ENCODE assay signal across 21 cellular contexts in the genomic region with DNA sequence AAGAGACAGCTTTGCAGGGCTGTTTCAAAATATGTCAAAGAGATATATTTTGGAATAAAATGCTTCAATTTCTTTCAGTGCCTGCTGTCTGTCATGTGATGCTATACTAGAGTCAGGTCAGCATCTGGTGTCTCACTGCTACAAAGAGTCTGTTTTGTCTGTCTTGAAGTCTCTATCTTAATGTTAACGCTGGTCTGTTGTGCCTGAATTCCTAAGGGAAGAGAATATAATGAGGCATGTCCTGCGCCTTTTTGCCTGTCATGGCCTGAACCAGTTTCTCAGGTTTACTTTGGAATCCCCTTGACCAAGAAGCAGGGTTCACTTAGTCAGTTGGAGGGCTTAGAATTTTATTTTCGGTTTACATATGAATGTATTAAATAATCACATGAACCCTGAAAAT.
DNase-seq lines count a peak whose midpoint lies in the region; ATAC-seq and TF ChIP-seq lines count a peak whose summit lies in the region.
"Had no signal": no experiment of that assay in that cellular context is flagged by ENCODE, and none has a peak within 500 bp of the region (broad histone marks: within the 10 kb centered on the region; RNA-seq: fewer than 3 reads in every experiment).

No MANE protein-coding gene starts in this region.

- no peak overlapping the region for H3K14ac ChIP-seq in neuronal stem cell (ENCODE audit: low read length)

- no peak overlapping the region for H3K9ac ChIP-seq in neuronal stem cell (ENCODE audit: low read depth, low read length, poor library complexity)
- H3K9ac ChIP-seq: KMS-11 had no signal

- peak overlapping the region; percentile 46 for H2AFZ ChIP-seq in neuronal stem cell (ENCODE audit: low read length)

- H3K18ac ChIP-seq in neuronal stem cell (ENCODE audit: low read length), result no peak overlapping the region

- H2BK15ac ChIP-seq in neuronal stem cell (ENCODE audit: low read length), result no peak overlapping the region

- peaks cover 0 to 9% of the 10 kb centered on the region in 2 donors for H3K4me1 ChIP-seq in neuronal stem cell (ENCODE audit: control insufficient read depth in 2 of 2, insufficient read depth in 1 of 2, low read depth in 1 of 2, low read length in 2 of 2)
- H3K4me1 ChIP-seq: Peyer's patch had no signal

- DNase-seq in COLO829 (ENCODE audit: low spot score), result peak; percentile 43
- DNase-seq in NCI-H2171 (lab: John Stamatoyannopoulos, UW), result peak; percentile 67
- DNase-seq in epithelial cell of esophagus (ENCODE audit: low read depth), result peak; percentile 55
- no peak for DNase-seq in neuronal stem cell (ENCODE audit: low spot score)
- no peak for DNase-seq in caudate nucleus (lab: John Stamatoyannopoulos, UW)
- no peak for DNase-seq in activated naive CD4-positive, alpha-beta T cell treated with anti-CD3 and anti-CD28 coated beads, Interleukin-2, amount 50 U/mL, for 72 hours (ENCODE audit: low spot score in 2 of 2)
- DNase-seq in activated CD4-positive, alpha-beta T cell treated with anti-CD3 and anti-CD28 coated beads, Interleukin-2, amount 50 U/mL, for 48 hours, result no peak
- DNase-seq in H4 (ENCODE audit: low spot score), result no peak
- DNase-seq: 8988T; CD8-positive, alpha-beta memory T cell; EL; HCEC 1CT; NCI-H1105; NCI-H146; NCI-H2029; NCI-H345; NCI-H524; NCI-H774; Peyer's patch had no signal

- no peaks in the 10 kb centered on the region for H3K9me3 ChIP-seq in neuronal stem cell (replicated peaks in 1 of 2; ENCODE audit: control insufficient read depth in 2 of 2, insufficient read depth in 1 of 2, low read depth in 1 of 2, low read length in 2 of 2)
- H3K9me3 ChIP-seq: Peyer's patch had no signal

- no CpG with 5 or more reads among the region's 3 CpGs for WGBS in neuronal stem cell (ENCODE audit: extremely low coverage in 2 of 2, insufficient read length in 2 of 2, insufficient replicate concordance in 1 of 2), 2 donors

- no peaks in the 10 kb centered on the region for H3K79me1 ChIP-seq in neuronal stem cell (ENCODE audit: low read depth, low read length)

- no peak for TF ChIP-seq CTCF in epithelial cell of esophagus (IDR thresholded peaks at IDR 0.05; ENCODE audit: insufficient read depth, low read depth, low read length, missing control alignments)

- H3K9me3 Mint-ChIP-seq in activated naive CD4-positive, alpha-beta T cell treated with anti-CD3 and anti-CD28 coated beads, Interleukin-2, amount 50 U/mL, for 72 hours, result no peaks in the 10 kb centered on the region

- H3K36me3 Mint-ChIP-seq in activated naive CD4-positive, alpha-beta T cell treated with anti-CD3 and anti-CD28 coated beads, Interleukin-2, amount 50 U/mL, for 72 hours, result no peaks in the 10 kb centered on the region
- H3K36me3 Mint-ChIP-seq: CD8-positive, alpha-beta memory T cell had no signal

- H3K23ac ChIP-seq in neuronal stem cell (ENCODE audit: low read depth, low read length, poor library complexity), result no peak overlapping the region

- H3K27me3 ChIP-seq in neuronal stem cell (ENCODE audit: control insufficient read depth in 3 of 3, insufficient read depth in 3 of 3, low read depth in 1 of 3, low read length in 3 of 3), result no peaks in the 10 kb centered on the region
- H3K27me3 ChIP-seq: Peyer's patch had no signal

- H3K27ac ChIP-seq in neuronal stem cell (replicated peaks; ENCODE audit: low read length), result no peak overlapping the region
- no peak overlapping the region for H3K27ac ChIP-seq in caudate nucleus (ENCODE audit: low read depth, low read length)
- H3K27ac ChIP-seq: C4-2B, KMS-11, Peyer's patch had no signal

- H3K36me3 ChIP-seq in neuronal stem cell (replicated peaks in 1 of 2; ENCODE audit: control insufficient read depth in 2 of 2, insufficient read depth in 2 of 2, low read length in 2 of 2), result no peaks in the 10 kb centered on the region
- H3K36me3 ChIP-seq: Peyer's patch had no signal

- no peak overlapping the region for H2BK120ac ChIP-seq in neuronal stem cell (ENCODE audit: low read depth, low read length)

- no peak overlapping the region for H3K4me2 ChIP-seq in neuronal stem cell (ENCODE audit: insufficient read depth, low read length, poor library complexity, severe bottlenecking)
- H3K4me2 ChIP-seq: KMS-11 had no signal

- H2AK5ac ChIP-seq in neuronal stem cell (ENCODE audit: low read depth, low read length), result no peak overlapping the region

- H3K4me3 ChIP-seq in epithelial cell of esophagus (ENCODE audit: low read length) (no peak overlapping the region), neuronal stem cell (ENCODE audit: low read length in 2 of 2) (no peak overlapping the region)
- H3K4me3 ChIP-seq: Peyer's patch had no signal

- no peak for ATAC-seq in activated naive CD4-positive, alpha-beta T cell treated with anti-CD3 and anti-CD28 coated beads, Interleukin-2, amount 50 U/mL, for 72 hours

- no peak overlapping the region for H4K91ac ChIP-seq in neuronal stem cell (ENCODE audit: low read depth, low read length, poor library complexity)

- no peak overlapping the region for H2BK5ac ChIP-seq in neuronal stem cell (ENCODE audit: low read length)

- no peak overlapping the region for H4K8ac ChIP-seq in neuronal stem cell (ENCODE audit: low read depth, low read length)

- H2BK12ac ChIP-seq in neuronal stem cell (ENCODE audit: low read length), result no peak overlapping the region

- H3K4ac ChIP-seq in neuronal stem cell (ENCODE audit: low read length), result no peak overlapping the region

- peak overlapping the region in 1 of 2 donors; percentile 74 for H3K27ac Mint-ChIP-seq in activated naive CD4-positive, alpha-beta T cell treated with anti-CD3 and anti-CD28 coated beads, Interleukin-2, amount 50 U/mL, for 72 hours
- H3K27ac Mint-ChIP-seq: CD8-positive, alpha-beta memory T cell had no signal

Comparison
In these comparisons a context has a peak if more than half of its experiments do, and no peak if none do; other contexts are left out.
1. DNase-seq: peak in COLO829 (single experiment), NCI-H2171 (single experiment) and epithelial cell of esophagus (single experiment); none in neuronal stem cell (single experiment), caudate nucleus (0 of 61), activated naive CD4-positive, alpha-beta T cell treated with anti-CD3 and anti-CD28 coated beads, Interleukin-2, amount 50 U/mL, for 72 hours (0 of 2), activated CD4-positive, alpha-beta T cell treated with anti-CD3 and anti-CD28 coated beads, Interleukin-2, amount 50 U/mL, for 48 hours (0 of 2) and H4 (single experiment).